ENCODE assay signal across 18 cellular contexts in genomic region chr2:147482590-147483292, GRCh38.
DNase-seq lines count a peak whose midpoint lies in the region; ATAC-seq, FAIRE-seq and TF ChIP-seq lines count a peak whose summit lies in the region.
"Had no signal": no experiment of that assay in that cellular context is flagged by ENCODE, and none has a peak within 500 bp of the region (broad histone marks: within the 10 kb centered on the region; RNA-seq: fewer than 3 reads in every experiment).

No MANE protein-coding gene starts in this region.

- H3K4me2 ChIP-seq in GM12878 (ENCODE audit: control insufficient read depth, insufficient read depth) (no peak overlapping the region), hepatocyte (no peak overlapping the region)
- H3K4me2 ChIP-seq: BLaER1 had no signal

- CTCF ChIA-PET in GM12878 (lab: Yijun Ruan, JAX): interaction anchor here (0.6 to 2.1 kb wide), 4 partner anchors 11 to 893 kb away, joined by 3 to 6 read pairs (median 4); no protein-coding TSS in a partner anchor

- H3K4me1 ChIP-seq in left ventricle myocardium inferior (no peaks in the 10 kb centered on the region), heart left ventricle (peaks cover 0 to 21% (median 2%) of the 10 kb centered on the region in 12 donors), GM12878 (ENCODE audit: control insufficient read depth, insufficient read depth, low read length) (no peaks in the 10 kb centered on the region), hepatocyte (ENCODE audit: insufficient read depth) (peaks cover under 1% of the 10 kb centered on the region)

- H3K27me3 Mint-ChIP-seq in CD14-positive monocyte (ENCODE audit: low read depth in 3 of 3): peaks cover 0 to 2% (median 0%) of the 10 kb centered on the region in 3 donors

- TF ChIP-seq EP300 in GM12878 (IDR thresholded peaks at IDR 0.05; ENCODE audit: borderline replicate concordance in 1 of 2, control insufficient read depth in 1 of 2, low read depth in 2 of 2, low read length in 2 of 2): no peak

- in situ Hi-C loops in GM12878 (cut with MboI): no loop called here

- WGBS in heart left ventricle, 4 donors: 31 to 40% (median 39%) methylated on average over 3 of the region's 3 CpGs
- WGBS in GM12878 (ENCODE audit: insufficient coverage, insufficient replicate concordance, low lambda C conversion rate, missing lambda C conversion rate): 11% methylated on average over 3 of the region's 3 CpGs
- 64% methylated on average over 3 of the region's 3 CpGs for WGBS in hepatocyte (ENCODE audit: low lambda C conversion rate, missing lambda C conversion rate)

- TF ChIP-seq RAD21 in GM12878 (IDR thresholded peaks at IDR 0.05; ENCODE audit: insufficient read depth, low read depth, low read length): no peak

- H3K9me2 ChIP-seq in hepatocyte (replicated peaks; ENCODE audit: insufficient read depth): no peaks in the 10 kb centered on the region

- H3K27ac ChIP-seq in left ventricle myocardium inferior (replicated peaks): peak overlapping the region; percentile 47
- peak overlapping the region in 2 of 12 donors; percentile 2 to 24 for H3K27ac ChIP-seq in heart left ventricle
- no peak overlapping the region for H3K27ac ChIP-seq in GM12878 (ENCODE audit: control insufficient read depth, insufficient read depth)
- H3K27ac ChIP-seq in hepatocyte: no peak overlapping the region
- H3K27ac ChIP-seq: BLaER1, SK-N-MC had no signal

- H4K20me1 ChIP-seq in GM12878 (ENCODE audit: control insufficient read depth, insufficient read depth): no peaks in the 10 kb centered on the region
- no peaks in the 10 kb centered on the region for H4K20me1 ChIP-seq in hepatocyte (ENCODE audit: insufficient read depth, poor library complexity, severe bottlenecking)
- H4K20me1 ChIP-seq: BLaER1 had no signal

- H3K36me3 Mint-ChIP-seq in stimulated activated effector memory CD8-positive, alpha-beta T cell treated with anti-CD3 and anti-CD28 coated beads, Interleukin-12 subunit alpha, Interleukin-12 subunit beta, amount 100 ng/mL, for 72 hours: no peaks in the 10 kb centered on the region
- H3K36me3 Mint-ChIP-seq in CD14-positive monocyte: no peaks in the 10 kb centered on the region

- no peak for ATAC-seq in heart left ventricle
- peak; percentile 27; the same call in 1 of the 3 replicates for ATAC-seq in GM12878
- ATAC-seq in stimulated activated effector memory CD8-positive, alpha-beta T cell treated with anti-CD3 and anti-CD28 coated beads, Interleukin-12 subunit alpha, Interleukin-12 subunit beta, amount 100 ng/mL, for 72 hours: peak; percentile 66

- H3K9me3 ChIP-seq in left ventricle myocardium inferior (replicated peaks) (no peaks in the 10 kb centered on the region), heart left ventricle (no peaks in the 10 kb centered on the region), GM12878 (replicated peaks; ENCODE audit: control insufficient read depth, insufficient read depth, low read length) (no peaks in the 10 kb centered on the region), hepatocyte (ENCODE audit: low read depth) (no peaks in the 10 kb centered on the region)
- H3K9me3 ChIP-seq: BLaER1 had no signal

- no peaks in the 10 kb centered on the region for H3K9me3 Mint-ChIP-seq in stimulated activated effector memory CD8-positive, alpha-beta T cell treated with anti-CD3 and anti-CD28 coated beads, Interleukin-12 subunit alpha, Interleukin-12 subunit beta, amount 100 ng/mL, for 72 hours
- H3K9me3 Mint-ChIP-seq in CD14-positive monocyte: peaks cover 0 to 5% (median 0%) of the 10 kb centered on the region in 7 donors

- RAD21 ChIA-PET in GM12878 (lab: Charles Lee; ENCODE audit: unreplicated experiment): no interaction called here

- H3K36me3 ChIP-seq in left ventricle myocardium inferior (no peaks in the 10 kb centered on the region), heart left ventricle (no peaks in the 10 kb centered on the region), GM12878 (ENCODE audit: control insufficient read depth in 2 of 2, insufficient read depth in 2 of 2, low read length in 1 of 2) (no peaks in the 10 kb centered on the region), hepatocyte (replicated peaks; ENCODE audit: insufficient read depth, low read depth) (no peaks in the 10 kb centered on the region)
- H3K36me3 ChIP-seq: BLaER1 had no signal

- no TSS peak for BruUV-seq in GM12878 (replicated peaks; lab: Mats Ljungman, UMichigan)

- TF ChIP-seq POLR2A in heart left ventricle (IDR thresholded peaks at IDR 0.05) (no peak), GM12878 (IDR thresholded peaks at IDR 0.05; ENCODE audit: low read depth, low read length) (no peak)

- no peak overlapping the region for H2AFZ ChIP-seq in GM12878 (ENCODE audit: control insufficient read depth, low read depth, low read length)
- no peak overlapping the region for H2AFZ ChIP-seq in hepatocyte

- H3K4me3 ChIP-seq in left ventricle myocardium inferior: no peak overlapping the region
- H3K4me3 ChIP-seq in heart left ventricle: no peak overlapping the region
- H3K4me3 ChIP-seq in GM12878: no peak overlapping the region
- no peak overlapping the region for H3K4me3 ChIP-seq in hepatocyte
- H3K4me3 ChIP-seq: BLaER1, SK-N-MC had no signal

- DNase-seq in left ventricle myocardium inferior (no peak), heart left ventricle (no peak), MV-4-11 (lab: John Stamatoyannopoulos, UW) (peak; percentile 38), GM12878 (ENCODE audit: low read depth, low spot score) (no peak), GOT3 (lab: John Stamatoyannopoulos, UW) (no peak), CD14-positive monocyte (ENCODE audit: low spot score) (no peak), hepatocyte (ENCODE audit: low spot score) (no peak)
- no peak for DNase-seq in stimulated activated effector memory CD8-positive, alpha-beta T cell treated with anti-CD3 and anti-CD28 coated beads, Interleukin-12 subunit alpha, Interleukin-12 subunit beta, amount 100 ng/mL, for 72 hours (ENCODE audit: low spot score in 2 of 2)
- DNase-seq: DMS79; KG1; NCI-H1417 treated with DMSO at 0.1 percent for 48 hours; NCI-H1930; NCI-H2171; NCI-H526 treated with DMSO at 0.1 percent for 48 hours; NK-92 treated with Interleukin-12 subunit alpha and Interleukin-12 subunit beta, amount 100 ng/mL, for 24 hours; Right ventricle myocardium superior had no signal

- no peaks in the 10 kb centered on the region for H3K4me1 Mint-ChIP-seq in stimulated activated effector memory CD8-positive, alpha-beta T cell treated with anti-CD3 and anti-CD28 coated beads, Interleukin-12 subunit alpha, Interleukin-12 subunit beta, amount 100 ng/mL, for 72 hours
- no peaks in the 10 kb centered on the region for H3K4me1 Mint-ChIP-seq in CD14-positive monocyte

- H3K27ac Mint-ChIP-seq in stimulated activated effector memory CD8-positive, alpha-beta T cell treated with anti-CD3 and anti-CD28 coated beads, Interleukin-12 subunit alpha, Interleukin-12 subunit beta, amount 100 ng/mL, for 72 hours: no peak overlapping the region
- no peak overlapping the region for H3K27ac Mint-ChIP-seq in CD14-positive monocyte

- H3K4me3 Mint-ChIP-seq in stimulated activated effector memory CD8-positive, alpha-beta T cell treated with anti-CD3 and anti-CD28 coated beads, Interleukin-12 subunit alpha, Interleukin-12 subunit beta, amount 100 ng/mL, for 72 hours: no peak overlapping the region
- H3K4me3 Mint-ChIP-seq in CD14-positive monocyte: no peak overlapping the region

- intact Hi-C loops in left ventricle myocardium inferior (cut with micrococcal nuclease): no loop called here
- intact Hi-C loops in heart left ventricle (cut with DNase I): no loop called here
- intact Hi-C loops in GM12878 (cut with micrococcal nuclease; ENCODE audit: unreplicated experiment): no loop called here
- intact Hi-C loops in CD14-positive monocyte (cut with micrococcal nuclease): no loop called here

- POLR2A ChIA-PET in GM12878 (lab: Charles Lee): no interaction called here

- TF ChIP-seq CTCF in left ventricle myocardium inferior (IDR thresholded peaks at IDR 0.05; ENCODE audit: borderline replicate concordance): no peak
- no peak for TF ChIP-seq CTCF in heart left ventricle (IDR thresholded peaks at IDR 0.05)
- no peak for TF ChIP-seq CTCF in GM12878 (IDR thresholded peaks at IDR 0.05 in 2 of 3, conservative IDR thresholded peaks at IDR 0.05 in 1 of 3; ENCODE audit: control insufficient read depth in 2 of 3, extremely low read depth in 1 of 3, insufficient read depth in 1 of 3, low read depth in 3 of 3, low read length in 3 of 3)
- TF ChIP-seq CTCF in CD14-positive monocyte (IDR thresholded peaks at IDR 0.05): no peak
- TF ChIP-seq CTCF in hepatocyte (IDR thresholded peaks at IDR 0.05; ENCODE audit: poor library complexity): no peak

- H3K27me3 ChIP-seq in left ventricle myocardium inferior (ENCODE audit: low read depth): no peaks in the 10 kb centered on the region
- H3K27me3 ChIP-seq in heart left ventricle: peaks cover 0 to 3% (median 0%) of the 10 kb centered on the region in 9 donors
- no peaks in the 10 kb centered on the region for H3K27me3 ChIP-seq in GM12878 (replicated peaks in 1 of 2; ENCODE audit: control insufficient read depth in 2 of 2, insufficient read depth in 2 of 2, low read length in 1 of 2)
- H3K27me3 ChIP-seq in hepatocyte: no peaks in the 10 kb centered on the region
- H3K27me3 ChIP-seq: BLaER1 had no signal

- H3K79me2 ChIP-seq in GM12878 (ENCODE audit: control insufficient read depth, insufficient read depth, low read length) (no peaks in the 10 kb centered on the region), hepatocyte (no peaks in the 10 kb centered on the region)

- no peak for FAIRE-seq in GM12878 (lab: Jason Lieb, UNC)

- SMC1A ChIA-PET in GM12878 (lab: Charles Lee; ENCODE audit: uncharacterized antibody, unreplicated experiment): interaction anchor here (1.4 kb wide), 1 partner anchor 11 kb away, joined by 4 read pairs; no protein-coding TSS in a partner anchor

- no peak overlapping the region for H3K9ac ChIP-seq in GM12878 (ENCODE audit: control insufficient read depth, insufficient read depth, low read length)
- H3K9ac ChIP-seq: BLaER1 had no signal

TF ChIP-seq in GM12878, 131 proteins besides CTCF, POLR2A, EP300 and RAD21 (continues in another document):
- no peak for TF ChIP-seq MAX (IDR thresholded peaks at IDR 0.05; ENCODE audit: low read depth, low read length)
- TF ChIP-seq SIN3A (IDR thresholded peaks at IDR 0.05; ENCODE audit: low read depth, low read length): no peak
- TF ChIP-seq ZSCAN29 (IDR thresholded peaks at IDR 0.05): no peak

Comparison
In these comparisons a context has a peak if more than half of its experiments do, and no peak if none do; other contexts are left out.
1. ATAC-seq: peak in GM12878 (single experiment) and stimulated activated effector memory CD8-positive, alpha-beta T cell treated with anti-CD3 and anti-CD28 coated beads, Interleukin-12 subunit alpha, Interleukin-12 subunit beta, amount 100 ng/mL, for 72 hours (single experiment); none in heart left ventricle (0 of 4).